Comparison of ENCODE assay signal across 24 cellular contexts in genomic region chr2:203413796-203414195, GRCh38.
"Had no signal": no experiment of that assay in that cellular context is flagged by ENCODE, and none has a peak within 500 bp of the region (broad histone marks: within the 10 kb centered on the region; RNA-seq: fewer than 3 reads in every experiment).

No MANE protein-coding gene starts in this region.

- H3K4me2 ChIP-seq: PC-9 had no signal

- H3K27me3 ChIP-seq: breast epithelium had no signal

- ATAC-seq: activated CD4-positive, CD25-positive, alpha-beta regulatory T cell treated with anti-CD3 and anti-CD28 coated beads, Interleukin-2, amount 50 U/mL, for 24 hours; activated CD8-positive, alpha-beta T cell treated with anti-CD3 and anti-CD28 coated beads for 36 hours; Right ventricle myocardium inferior; T-cell had no signal

- H3K4me3 ChIP-seq: breast epithelium, PC-9, SK-N-MC had no signal

- H3K27ac ChIP-seq: breast epithelium, PC-9, SK-N-MC had no signal

- H3K9me3 ChIP-seq: breast epithelium had no signal

- H3K36me3 ChIP-seq: breast epithelium had no signal

- H2AFZ ChIP-seq: PC-9 had no signal

- DNase-seq: activated CD4-positive, alpha-beta T cell treated with anti-CD3 and anti-CD28 coated beads for 4 hours; activated CD8-positive, alpha-beta memory T cell treated with anti-CD3 and anti-CD28 coated beads, Interleukin-2, amount 50 U/mL, for 4 hours; activated CD8-positive, alpha-beta T cell treated with anti-CD3 and anti-CD28 coated beads for 36 hours; activated effector memory CD4-positive, alpha-beta T cell treated with Interleukin-2 at 50 U/mL for 16 hours; activated naive CD4-positive, alpha-beta T cell; aorta; KBM-7; MV-4-11; NCI-H1092 treated with DMSO at 0.1 percent for 48 hours; NCI-H1417 treated with DMSO at 0.1 percent for 48 hours; NCI-H1694; NCI-H2029; NCI-H2107; NCI-H2171 treated with DMSO at 0.1 percent for 48 hours; NCI-H345; NCI-H510A; NCI-H526 treated with DMSO at 0.1 percent for 48 hours; PC-9; T-cell; T-helper 2 cell had no signal
